2 cellular contexts compared by ENCODE assay signal in the genomic region with DNA sequence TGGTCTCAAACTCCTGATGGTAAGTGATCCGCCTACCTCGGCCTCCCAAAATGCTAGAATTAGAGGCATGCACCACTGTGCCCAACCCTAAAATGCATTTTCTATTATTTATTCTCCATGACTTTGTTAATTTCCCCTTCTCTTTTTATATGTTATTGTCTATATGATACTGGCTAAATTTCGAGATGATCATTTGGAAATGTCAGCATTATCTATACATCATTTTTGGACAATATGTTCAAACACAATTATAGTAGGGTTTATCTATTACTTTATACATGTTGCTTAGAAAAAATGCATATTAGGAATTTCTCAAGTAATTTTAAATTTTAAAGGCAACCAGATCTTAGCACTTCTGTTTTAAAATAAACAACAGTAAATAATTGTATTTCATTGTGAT.
TF ChIP-seq lines count a peak whose summit lies in the region.

No MANE protein-coding gene starts in this region.

TF ChIP-seq in GM12878, 131 proteins besides CTCF, POLR2A, EP300 and RAD21:
- TF ChIP-seq TCF3 (IDR thresholded peaks at IDR 0.05; ENCODE audit: borderline replicate concordance, insufficient read depth, low read depth, low read length), result no peak
- no peak for TF ChIP-seq ZBED1 (IDR thresholded peaks at IDR 0.05; ENCODE audit: borderline replicate concordance)
- no peak for TF ChIP-seq SUZ12 (IDR thresholded peaks at IDR 0.05; ENCODE audit: unreplicated experiment)
- no peak for TF ChIP-seq CREM (IDR thresholded peaks at IDR 0.05; ENCODE audit: low read depth)
- no peak for TF ChIP-seq ZZZ3 (IDR thresholded peaks at IDR 0.05; ENCODE audit: control insufficient read depth, insufficient read length, low read depth)
- TF ChIP-seq, protein P1, sequence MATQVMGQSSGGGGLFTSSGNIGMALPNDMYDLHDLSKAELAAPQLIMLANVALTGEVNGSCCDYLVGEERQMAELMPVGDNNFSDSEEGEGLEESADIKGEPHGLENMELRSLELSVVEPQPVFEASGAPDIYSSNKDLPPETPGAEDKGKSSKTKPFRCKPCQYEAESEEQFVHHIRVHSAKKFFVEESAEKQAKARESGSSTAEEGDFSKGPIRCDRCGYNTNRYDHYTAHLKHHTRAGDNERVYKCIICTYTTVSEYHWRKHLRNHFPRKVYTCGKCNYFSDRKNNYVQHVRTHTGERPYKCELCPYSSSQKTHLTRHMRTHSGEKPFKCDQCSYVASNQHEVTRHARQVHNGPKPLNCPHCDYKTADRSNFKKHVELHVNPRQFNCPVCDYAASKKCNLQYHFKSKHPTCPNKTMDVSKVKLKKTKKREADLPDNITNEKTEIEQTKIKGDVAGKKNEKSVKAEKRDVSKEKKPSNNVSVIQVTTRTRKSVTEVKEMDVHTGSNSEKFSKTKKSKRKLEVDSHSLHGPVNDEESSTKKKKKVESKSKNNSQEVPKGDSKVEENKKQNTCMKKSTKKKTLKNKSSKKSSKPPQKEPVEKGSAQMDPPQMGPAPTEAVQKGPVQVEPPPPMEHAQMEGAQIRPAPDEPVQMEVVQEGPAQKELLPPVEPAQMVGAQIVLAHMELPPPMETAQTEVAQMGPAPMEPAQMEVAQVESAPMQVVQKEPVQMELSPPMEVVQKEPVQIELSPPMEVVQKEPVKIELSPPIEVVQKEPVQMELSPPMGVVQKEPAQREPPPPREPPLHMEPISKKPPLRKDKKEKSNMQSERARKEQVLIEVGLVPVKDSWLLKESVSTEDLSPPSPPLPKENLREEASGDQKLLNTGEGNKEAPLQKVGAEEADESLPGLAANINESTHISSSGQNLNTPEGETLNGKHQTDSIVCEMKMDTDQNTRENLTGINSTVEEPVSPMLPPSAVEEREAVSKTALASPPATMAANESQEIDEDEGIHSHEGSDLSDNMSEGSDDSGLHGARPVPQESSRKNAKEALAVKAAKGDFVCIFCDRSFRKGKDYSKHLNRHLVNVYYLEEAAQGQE (IDR thresholded peaks at IDR 0.05; ENCODE audit: low read depth, low read length), result no peak
- TF ChIP-seq KAT2A (conservative IDR thresholded peaks at IDR 0.05; ENCODE audit: control insufficient read depth, low read depth, low read length), result no peak
- TF ChIP-seq SIN3A (IDR thresholded peaks at IDR 0.05; ENCODE audit: low read depth, low read length), result no peak
- TF ChIP-seq, protein P2, sequence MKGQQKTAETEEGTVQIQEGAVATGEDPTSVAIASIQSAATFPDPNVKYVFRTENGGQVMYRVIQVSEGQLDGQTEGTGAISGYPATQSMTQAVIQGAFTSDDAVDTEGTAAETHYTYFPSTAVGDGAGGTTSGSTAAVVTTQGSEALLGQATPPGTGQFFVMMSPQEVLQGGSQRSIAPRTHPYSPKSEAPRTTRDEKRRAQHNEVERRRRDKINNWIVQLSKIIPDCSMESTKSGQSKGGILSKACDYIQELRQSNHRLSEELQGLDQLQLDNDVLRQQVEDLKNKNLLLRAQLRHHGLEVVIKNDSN (IDR thresholded peaks at IDR 0.05; ENCODE audit: borderline replicate concordance, extremely low read length, insufficient read depth, low read depth, low read length), result no peak
- TF ChIP-seq MTA3 (IDR thresholded peaks at IDR 0.05; ENCODE audit: borderline replicate concordance, low read length), result no peak
- TF ChIP-seq SIX5 (IDR thresholded peaks at IDR 0.05; ENCODE audit: low read depth, low read length, severe bottlenecking), result no peak
- no peak for TF ChIP-seq RFX5 (IDR thresholded peaks at IDR 0.05; ENCODE audit: low read depth, low read length)
- no peak for TF ChIP-seq RCOR1 (conservative IDR thresholded peaks at IDR 0.05; ENCODE audit: low read depth, low read length)
- TF ChIP-seq, protein P3, sequence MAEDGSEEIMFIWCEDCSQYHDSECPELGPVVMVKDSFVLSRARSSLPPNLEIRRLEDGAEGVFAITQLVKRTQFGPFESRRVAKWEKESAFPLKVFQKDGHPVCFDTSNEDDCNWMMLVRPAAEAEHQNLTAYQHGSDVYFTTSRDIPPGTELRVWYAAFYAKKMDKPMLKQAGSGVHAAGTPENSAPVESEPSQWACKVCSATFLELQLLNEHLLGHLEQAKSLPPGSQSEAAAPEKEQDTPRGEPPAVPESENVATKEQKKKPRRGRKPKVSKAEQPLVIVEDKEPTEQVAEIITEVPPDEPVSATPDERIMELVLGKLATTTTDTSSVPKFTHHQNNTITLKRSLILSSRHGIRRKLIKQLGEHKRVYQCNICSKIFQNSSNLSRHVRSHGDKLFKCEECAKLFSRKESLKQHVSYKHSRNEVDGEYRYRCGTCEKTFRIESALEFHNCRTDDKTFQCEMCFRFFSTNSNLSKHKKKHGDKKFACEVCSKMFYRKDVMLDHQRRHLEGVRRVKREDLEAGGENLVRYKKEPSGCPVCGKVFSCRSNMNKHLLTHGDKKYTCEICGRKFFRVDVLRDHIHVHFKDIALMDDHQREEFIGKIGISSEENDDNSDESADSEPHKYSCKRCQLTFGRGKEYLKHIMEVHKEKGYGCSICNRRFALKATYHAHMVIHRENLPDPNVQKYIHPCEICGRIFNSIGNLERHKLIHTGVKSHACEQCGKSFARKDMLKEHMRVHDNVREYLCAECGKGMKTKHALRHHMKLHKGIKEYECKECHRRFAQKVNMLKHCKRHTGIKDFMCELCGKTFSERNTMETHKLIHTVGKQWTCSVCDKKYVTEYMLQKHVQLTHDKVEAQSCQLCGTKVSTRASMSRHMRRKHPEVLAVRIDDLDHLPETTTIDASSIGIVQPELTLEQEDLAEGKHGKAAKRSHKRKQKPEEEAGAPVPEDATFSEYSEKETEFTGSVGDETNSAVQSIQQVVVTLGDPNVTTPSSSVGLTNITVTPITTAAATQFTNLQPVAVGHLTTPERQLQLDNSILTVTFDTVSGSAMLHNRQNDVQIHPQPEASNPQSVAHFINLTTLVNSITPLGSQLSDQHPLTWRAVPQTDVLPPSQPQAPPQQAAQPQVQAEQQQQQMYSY (CRISPR knock-in tag; IDR thresholded peaks at IDR 0.05), result no peak
- TF ChIP-seq MTA2 (IDR thresholded peaks at IDR 0.05; ENCODE audit: low read depth), result no peak

TF ChIP-seq in K562, 482 proteins besides CTCF, POLR2A, EP300 and RAD21:
- no peak for TF ChIP-seq SIN3B (IDR thresholded peaks at IDR 0.05; ENCODE audit: low read depth)
- no peak for TF ChIP-seq ZC3H11A (IDR thresholded peaks at IDR 0.05; ENCODE audit: low read depth, low read length)
- TF ChIP-seq, protein P4, sequence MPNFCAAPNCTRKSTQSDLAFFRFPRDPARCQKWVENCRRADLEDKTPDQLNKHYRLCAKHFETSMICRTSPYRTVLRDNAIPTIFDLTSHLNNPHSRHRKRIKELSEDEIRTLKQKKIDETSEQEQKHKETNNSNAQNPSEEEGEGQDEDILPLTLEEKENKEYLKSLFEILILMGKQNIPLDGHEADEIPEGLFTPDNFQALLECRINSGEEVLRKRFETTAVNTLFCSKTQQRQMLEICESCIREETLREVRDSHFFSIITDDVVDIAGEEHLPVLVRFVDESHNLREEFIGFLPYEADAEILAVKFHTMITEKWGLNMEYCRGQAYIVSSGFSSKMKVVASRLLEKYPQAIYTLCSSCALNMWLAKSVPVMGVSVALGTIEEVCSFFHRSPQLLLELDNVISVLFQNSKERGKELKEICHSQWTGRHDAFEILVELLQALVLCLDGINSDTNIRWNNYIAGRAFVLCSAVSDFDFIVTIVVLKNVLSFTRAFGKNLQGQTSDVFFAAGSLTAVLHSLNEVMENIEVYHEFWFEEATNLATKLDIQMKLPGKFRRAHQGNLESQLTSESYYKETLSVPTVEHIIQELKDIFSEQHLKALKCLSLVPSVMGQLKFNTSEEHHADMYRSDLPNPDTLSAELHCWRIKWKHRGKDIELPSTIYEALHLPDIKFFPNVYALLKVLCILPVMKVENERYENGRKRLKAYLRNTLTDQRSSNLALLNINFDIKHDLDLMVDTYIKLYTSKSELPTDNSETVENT (CRISPR knock-in tag; IDR thresholded peaks at IDR 0.05), result no peak
- peak; percentile 27; the same call in 1 of the 2 replicates for TF ChIP-seq MAFG (tag; conservative IDR thresholded peaks at IDR 0.05)
- no peak for TF ChIP-seq SIX5 (IDR thresholded peaks at IDR 0.05; ENCODE audit: borderline replicate concordance in 1 of 2, insufficient read depth in 1 of 2, low read depth in 1 of 2, low read length in 2 of 2)
- no peak for TF ChIP-seq NR2C2 (CRISPR knock-in tag; IDR thresholded peaks at IDR 0.05)
- no peak for TF ChIP-seq NR2C2 (tag; IDR thresholded peaks at IDR 0.05)
- TF ChIP-seq ZNF316 (IDR thresholded peaks at IDR 0.05), result peak; percentile 87
- no peak for TF ChIP-seq NR2F6 (CRISPR knock-in tag; IDR thresholded peaks at IDR 0.05)
- peak; percentile 70 for TF ChIP-seq C11orf30 (IDR thresholded peaks at IDR 0.05; ENCODE audit: low read depth)
- TF ChIP-seq, protein P5, sequence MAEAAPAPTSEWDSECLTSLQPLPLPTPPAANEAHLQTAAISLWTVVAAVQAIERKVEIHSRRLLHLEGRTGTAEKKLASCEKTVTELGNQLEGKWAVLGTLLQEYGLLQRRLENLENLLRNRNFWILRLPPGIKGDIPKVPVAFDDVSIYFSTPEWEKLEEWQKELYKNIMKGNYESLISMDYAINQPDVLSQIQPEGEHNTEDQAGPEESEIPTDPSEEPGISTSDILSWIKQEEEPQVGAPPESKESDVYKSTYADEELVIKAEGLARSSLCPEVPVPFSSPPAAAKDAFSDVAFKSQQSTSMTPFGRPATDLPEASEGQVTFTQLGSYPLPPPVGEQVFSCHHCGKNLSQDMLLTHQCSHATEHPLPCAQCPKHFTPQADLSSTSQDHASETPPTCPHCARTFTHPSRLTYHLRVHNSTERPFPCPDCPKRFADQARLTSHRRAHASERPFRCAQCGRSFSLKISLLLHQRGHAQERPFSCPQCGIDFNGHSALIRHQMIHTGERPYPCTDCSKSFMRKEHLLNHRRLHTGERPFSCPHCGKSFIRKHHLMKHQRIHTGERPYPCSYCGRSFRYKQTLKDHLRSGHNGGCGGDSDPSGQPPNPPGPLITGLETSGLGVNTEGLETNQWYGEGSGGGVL (CRISPR knock-in tag; IDR thresholded peaks at IDR 0.05), result no peak
- no peak for TF ChIP-seq SOX6 (IDR thresholded peaks at IDR 0.05)
- no peak for TF ChIP-seq CREM (IDR thresholded peaks at IDR 0.05; ENCODE audit: low read depth)
- no peak for TF ChIP-seq IRF2 (CRISPR knock-in tag; IDR thresholded peaks at IDR 0.05)
- TF ChIP-seq, protein P6, sequence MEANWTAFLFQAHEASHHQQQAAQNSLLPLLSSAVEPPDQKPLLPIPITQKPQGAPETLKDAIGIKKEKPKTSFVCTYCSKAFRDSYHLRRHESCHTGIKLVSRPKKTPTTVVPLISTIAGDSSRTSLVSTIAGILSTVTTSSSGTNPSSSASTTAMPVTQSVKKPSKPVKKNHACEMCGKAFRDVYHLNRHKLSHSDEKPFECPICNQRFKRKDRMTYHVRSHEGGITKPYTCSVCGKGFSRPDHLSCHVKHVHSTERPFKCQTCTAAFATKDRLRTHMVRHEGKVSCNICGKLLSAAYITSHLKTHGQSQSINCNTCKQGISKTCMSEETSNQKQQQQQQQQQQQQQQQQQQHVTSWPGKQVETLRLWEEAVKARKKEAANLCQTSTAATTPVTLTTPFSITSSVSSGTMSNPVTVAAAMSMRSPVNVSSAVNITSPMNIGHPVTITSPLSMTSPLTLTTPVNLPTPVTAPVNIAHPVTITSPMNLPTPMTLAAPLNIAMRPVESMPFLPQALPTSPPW (CRISPR knock-in tag; IDR thresholded peaks at IDR 0.05), result no peak
- TF ChIP-seq KLF10 (CRISPR knock-in tag; IDR thresholded peaks at IDR 0.05), result no peak
- no peak for TF ChIP-seq SNIP1 (IDR thresholded peaks at IDR 0.05; ENCODE audit: low read depth)
- TF ChIP-seq, protein P7, sequence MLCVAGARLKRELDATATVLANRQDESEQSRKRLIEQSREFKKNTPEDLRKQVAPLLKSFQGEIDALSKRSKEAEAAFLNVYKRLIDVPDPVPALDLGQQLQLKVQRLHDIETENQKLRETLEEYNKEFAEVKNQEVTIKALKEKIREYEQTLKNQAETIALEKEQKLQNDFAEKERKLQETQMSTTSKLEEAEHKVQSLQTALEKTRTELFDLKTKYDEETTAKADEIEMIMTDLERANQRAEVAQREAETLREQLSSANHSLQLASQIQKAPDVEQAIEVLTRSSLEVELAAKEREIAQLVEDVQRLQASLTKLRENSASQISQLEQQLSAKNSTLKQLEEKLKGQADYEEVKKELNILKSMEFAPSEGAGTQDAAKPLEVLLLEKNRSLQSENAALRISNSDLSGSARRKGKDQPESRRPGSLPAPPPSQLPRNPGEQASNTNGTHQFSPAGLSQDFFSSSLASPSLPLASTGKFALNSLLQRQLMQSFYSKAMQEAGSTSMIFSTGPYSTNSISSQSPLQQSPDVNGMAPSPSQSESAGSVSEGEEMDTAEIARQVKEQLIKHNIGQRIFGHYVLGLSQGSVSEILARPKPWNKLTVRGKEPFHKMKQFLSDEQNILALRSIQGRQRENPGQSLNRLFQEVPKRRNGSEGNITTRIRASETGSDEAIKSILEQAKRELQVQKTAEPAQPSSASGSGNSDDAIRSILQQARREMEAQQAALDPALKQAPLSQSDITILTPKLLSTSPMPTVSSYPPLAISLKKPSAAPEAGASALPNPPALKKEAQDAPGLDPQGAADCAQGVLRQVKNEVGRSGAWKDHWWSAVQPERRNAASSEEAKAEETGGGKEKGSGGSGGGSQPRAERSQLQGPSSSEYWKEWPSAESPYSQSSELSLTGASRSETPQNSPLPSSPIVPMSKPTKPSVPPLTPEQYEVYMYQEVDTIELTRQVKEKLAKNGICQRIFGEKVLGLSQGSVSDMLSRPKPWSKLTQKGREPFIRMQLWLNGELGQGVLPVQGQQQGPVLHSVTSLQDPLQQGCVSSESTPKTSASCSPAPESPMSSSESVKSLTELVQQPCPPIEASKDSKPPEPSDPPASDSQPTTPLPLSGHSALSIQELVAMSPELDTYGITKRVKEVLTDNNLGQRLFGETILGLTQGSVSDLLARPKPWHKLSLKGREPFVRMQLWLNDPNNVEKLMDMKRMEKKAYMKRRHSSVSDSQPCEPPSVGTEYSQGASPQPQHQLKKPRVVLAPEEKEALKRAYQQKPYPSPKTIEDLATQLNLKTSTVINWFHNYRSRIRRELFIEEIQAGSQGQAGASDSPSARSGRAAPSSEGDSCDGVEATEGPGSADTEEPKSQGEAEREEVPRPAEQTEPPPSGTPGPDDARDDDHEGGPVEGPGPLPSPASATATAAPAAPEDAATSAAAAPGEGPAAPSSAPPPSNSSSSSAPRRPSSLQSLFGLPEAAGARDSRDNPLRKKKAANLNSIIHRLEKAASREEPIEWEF (CRISPR knock-in tag; IDR thresholded peaks at IDR 0.05), result no peak
- no peak for TF ChIP-seq NFXL1 (CRISPR knock-in tag; IDR thresholded peaks at IDR 0.05)
- TF ChIP-seq RCOR1 (IDR thresholded peaks at IDR 0.05; ENCODE audit: borderline replicate concordance in 1 of 2, low read depth in 2 of 2, low read length in 2 of 2), result no peak
- no peak for TF ChIP-seq MCM2 (IDR thresholded peaks at IDR 0.05; ENCODE audit: low read depth)
